8 cellular contexts compared by ENCODE assay signal in genomic region chr9:126327750-126328120, GRCh38. TPM values are rescaled to one million over a fixed set of nuclear protein-coding genes. Genes with fewer than 3 reads are reported as not detected.
DNase-seq lines count a peak whose midpoint lies in the region; ATAC-seq, FAIRE-seq and TF ChIP-seq lines count a peak whose summit lies in the region.

No MANE protein-coding gene starts in this region.

- H3K9me3 Mint-ChIP-seq in activated CD8-positive, alpha-beta T cell treated with anti-CD3 and anti-CD28 coated beads, Interleukin-2, amount 10 ng/mL, durations not matched to agents 7 days and 5 days (ENCODE audit: insufficient read depth) = peaks cover 14% of the 10 kb centered on the region
- peaks cover 9 to 11% of the 10 kb centered on the region in 2 donors for H3K9me3 Mint-ChIP-seq in stimulated activated naive CD8-positive, alpha-beta T cell treated with anti-CD3 and anti-CD28 coated beads, Interleukin-15, amount 100 ng/mL, for 72 hours

- peaks cover 2% of the 10 kb centered on the region for H3K27me3 Mint-ChIP-seq in activated CD8-positive, alpha-beta T cell treated with anti-CD3 and anti-CD28 coated beads, Interleukin-2, amount 10 ng/mL, durations not matched to agents 7 days and 5 days (ENCODE audit: low read depth)
- H3K27me3 Mint-ChIP-seq in stimulated activated naive CD8-positive, alpha-beta T cell treated with anti-CD3 and anti-CD28 coated beads, Interleukin-15, amount 100 ng/mL, for 72 hours = no peaks in the 10 kb centered on the region

- DNase-seq in SIG-M5 treated with dmso at 0.1 percent for 504 hours (lab: John Stamatoyannopoulos, UW; ENCODE audit: unreplicated experiment) (peak; percentile 7), SIG-M5 (lab: John Stamatoyannopoulos, UW) (no peak), left lung (no peak), RCC 7860 (ENCODE audit: low spot score) (no peak)
- DNase-seq in activated CD8-positive, alpha-beta T cell treated with anti-CD3 and anti-CD28 coated beads, Interleukin-2, amount 10 ng/mL, durations not matched to agents 7 days and 5 days = no peak
- no peak for DNase-seq in stimulated activated naive CD8-positive, alpha-beta T cell treated with anti-CD3 and anti-CD28 coated beads, Interleukin-15, amount 100 ng/mL, for 72 hours
- DNase-seq in activated effector memory CD4-positive, alpha-beta T cell treated with anti-CD3 and anti-CD28 coated beads, Interleukin-2, amount 50 U/mL, for 16 hours = no peak

- H3K4me1 ChIP-seq in left lung = peaks cover 6 to 51% of the 10 kb centered on the region in 2 donors

- ATAC-seq in activated CD8-positive, alpha-beta T cell treated with anti-CD3 and anti-CD28 coated beads, Interleukin-2, amount 10 ng/mL, durations not matched to agents 7 days and 5 days = no peak
- ATAC-seq in left lung (no peak), HG03342 (IDR thresholded peaks at IDR 0.05; ENCODE audit: unreplicated experiment) (no peak)
- no peak for ATAC-seq in stimulated activated naive CD8-positive, alpha-beta T cell treated with anti-CD3 and anti-CD28 coated beads, Interleukin-15, amount 100 ng/mL, for 72 hours

- peak overlapping the region in 1 of 2 donors; percentile 73 for H3K27ac ChIP-seq in left lung

- no peaks in the 10 kb centered on the region for H3K27me3 ChIP-seq in left lung

- no peak for TF ChIP-seq CTCF in left lung (IDR thresholded peaks at IDR 0.05)

- CTCF ChIA-PET in activated CD8-positive, alpha-beta T cell treated with anti-CD3 and anti-CD28 coated beads, Interleukin-2, amount 10 ng/mL, durations not matched to agents 7 days and 5 days (lab: Charles Lee) = interaction anchor here (0.6 to 5.2 kb wide), 9 partner anchors 10 to 212 kb away, joined by 3 to 67 read pairs (median 5); no protein-coding TSS in a partner anchor

- FAIRE-seq in RCC 7860 (lab: Jason Lieb, UNC) = no peak

- peak overlapping the region; percentile 75 for H3K4me3 Mint-ChIP-seq in activated CD8-positive, alpha-beta T cell treated with anti-CD3 and anti-CD28 coated beads, Interleukin-2, amount 10 ng/mL, durations not matched to agents 7 days and 5 days
- H3K4me3 Mint-ChIP-seq in stimulated activated naive CD8-positive, alpha-beta T cell treated with anti-CD3 and anti-CD28 coated beads, Interleukin-15, amount 100 ng/mL, for 72 hours = peak overlapping the region; percentile 85 to 91

- POLR2A ChIA-PET in activated CD8-positive, alpha-beta T cell treated with anti-CD3 and anti-CD28 coated beads, Interleukin-2, amount 10 ng/mL, durations not matched to agents 7 days and 5 days (lab: Charles Lee) = interaction anchor here (0.9 to 2.4 kb wide), 4 partner anchors 9 to 74 kb away, joined by 3 to 8 read pairs (median 4); no protein-coding TSS in a partner anchor

- intact Hi-C loops in left lung (cut with DNase I) = no loop called here

- no peaks in the 10 kb centered on the region for H3K36me3 ChIP-seq in left lung

- peak overlapping the region; percentile 79 for H3K27ac Mint-ChIP-seq in activated CD8-positive, alpha-beta T cell treated with anti-CD3 and anti-CD28 coated beads, Interleukin-2, amount 10 ng/mL, durations not matched to agents 7 days and 5 days
- peak overlapping the region; percentile 9 to 94 for H3K27ac Mint-ChIP-seq in stimulated activated naive CD8-positive, alpha-beta T cell treated with anti-CD3 and anti-CD28 coated beads, Interleukin-15, amount 100 ng/mL, for 72 hours

- H3K36me3 Mint-ChIP-seq in activated CD8-positive, alpha-beta T cell treated with anti-CD3 and anti-CD28 coated beads, Interleukin-2, amount 10 ng/mL, durations not matched to agents 7 days and 5 days (ENCODE audit: low read depth) = peaks cover 25% of the 10 kb centered on the region

- H3K4me3 ChIP-seq in left lung = peak overlapping the region; percentile 36 to 60

- peaks cover 0 to 15% of the 10 kb centered on the region in 2 donors for H3K9me3 ChIP-seq in left lung

- peaks cover 60% of the 10 kb centered on the region for H3K4me1 Mint-ChIP-seq in activated CD8-positive, alpha-beta T cell treated with anti-CD3 and anti-CD28 coated beads, Interleukin-2, amount 10 ng/mL, durations not matched to agents 7 days and 5 days (ENCODE audit: low read depth)
- H3K4me1 Mint-ChIP-seq in stimulated activated naive CD8-positive, alpha-beta T cell treated with anti-CD3 and anti-CD28 coated beads, Interleukin-15, amount 100 ng/mL, for 72 hours = peaks cover 63% of the 10 kb centered on the region

RNA-seq across cellular contexts. Expression of gene MVB12B, which starts 1.1 kb away (rescaled TPM):
- 10 to 100 TPM; 17.4 to 19.9 TPM for total RNA-seq in activated CD8-positive, alpha-beta T cell treated with anti-CD3 and anti-CD28 coated beads, Interleukin-2, amount 10 ng/mL, durations not matched to agents 7 days and 5 days
- 10 to 100 TPM; 23.4 to 25.3 TPM for total RNA-seq in left lung
